ENCODE assay signal across 30 cellular contexts in genomic region chr2:208001924-208002323, GRCh38.
"Had no signal": no experiment of that assay in that cellular context is flagged by ENCODE, and none has a peak within 500 bp of the region (broad histone marks: within the 10 kb centered on the region; RNA-seq: fewer than 3 reads in every experiment).

No MANE protein-coding gene starts in this region.

- H3K27me3 Mint-ChIP-seq: activated CD4-positive, alpha-beta T cell treated with anti-CD3 and anti-CD28 coated beads, Interleukin-2, amount 10 ng/mL, durations not matched to agents 24 days and 14 days; activated T-cell treated with anti-CD3 and anti-CD28 coated beads, Interleukin-2, amount 50 U/mL, for 24 hours had no signal

- H3K27me3 ChIP-seq: adrenal gland, body of pancreas, breast epithelium, Peyer's patch had no signal

- H3K9me3 Mint-ChIP-seq: activated CD4-positive, alpha-beta T cell treated with anti-CD3 and anti-CD28 coated beads, Interleukin-2, amount 10 ng/mL, durations not matched to agents 24 days and 14 days; activated naive CD4-positive, alpha-beta T cell treated with anti-CD3 and anti-CD28 coated beads, Interleukin-2, amount 50 U/mL, for 72 hours; activated T-cell treated with anti-CD3 and anti-CD28 coated beads, Interleukin-2, amount 50 U/mL, for 24 hours; activated T-helper 2 cell treated with anti-CD3 and anti-CD28 coated beads, Interferon-gamma antibody, Interleukin-2, Interleukin-4, amounts not matched to agents 10 μg/mL and 5 μg/mL and 100 μg/mL, durations not matched to agents 14 hours and 24 hours and 36 hours had no signal

- DNase-seq: activated CD4-positive, alpha-beta T cell treated with anti-CD3 and anti-CD28 coated beads, Interleukin-2, amount 10 ng/mL, durations not matched to agents 24 days and 14 days; activated CD4-positive, alpha-beta T cell treated with anti-CD3 and anti-CD28 coated beads, Interleukin-2, amount 50 U/mL, for 4 hours; activated CD4-positive, CD25-positive, alpha-beta regulatory T cell; activated CD8-positive, alpha-beta T cell treated with anti-CD3 and anti-CD28 coated beads, Interleukin-2, amount 10 ng/mL, durations not matched to agents 7 days and 5 days; activated gamma-delta T cell; activated naive CD4-positive, alpha-beta T cell treated with Interleukin-2 at 50 U/mL for 16 hours; activated T-cell treated with anti-CD3 and anti-CD28 coated beads, Interleukin-2, amount 50 U/mL, for 24 hours; adrenal gland; body of pancreas; central memory CD4-positive, alpha-beta T cell; MM.1S; MV-4-11; NCI-H1092 treated with DMSO at 0.1 percent for 48 hours; NCI-H1417; NCI-H146; NCI-H187; NCI-H2029 treated with DMSO at 0.1 percent for 48 hours; NCI-H345; NCI-H524 treated with DMSO at 0.1 percent for 48 hours; NK-92 treated with Interleukin-12 subunit alpha and Interleukin-12 subunit beta, amount 100 ng/mL, for 24 hours; PC-3; Peyer's patch; RPMI8226; SW 1271; T1000; WERI-Rb-1 had no signal

- H3K27ac ChIP-seq: body of pancreas, breast epithelium, KMS-11, Peyer's patch, WERI-Rb-1 had no signal

- H3K9me3 ChIP-seq: adrenal gland, body of pancreas, breast epithelium, Peyer's patch had no signal

- H3K4me1 ChIP-seq: body of pancreas, breast epithelium, Peyer's patch had no signal

- H3K4me3 Mint-ChIP-seq: activated CD4-positive, alpha-beta T cell treated with anti-CD3 and anti-CD28 coated beads, Interleukin-2, amount 10 ng/mL, durations not matched to agents 24 days and 14 days; activated CD8-positive, alpha-beta T cell treated with anti-CD3 and anti-CD28 coated beads, Interleukin-2, amount 10 ng/mL, durations not matched to agents 7 days and 5 days; activated T-cell treated with anti-CD3 and anti-CD28 coated beads, Interleukin-2, amount 50 U/mL, for 24 hours had no signal

- H3K4me3 ChIP-seq: adrenal gland, body of pancreas, breast epithelium, Peyer's patch had no signal

- ATAC-seq: activated CD8-positive, alpha-beta T cell treated with anti-CD3 and anti-CD28 coated beads, Interleukin-2, amount 10 ng/mL, durations not matched to agents 7 days and 5 days; activated naive CD4-positive, alpha-beta T cell treated with anti-CD3 and anti-CD28 coated beads, Interleukin-2, amount 50 U/mL, for 72 hours; body of pancreas; PC-3 had no signal

- H3K27ac Mint-ChIP-seq: activated CD4-positive, alpha-beta T cell treated with anti-CD3 and anti-CD28 coated beads, Interleukin-2, amount 10 ng/mL, durations not matched to agents 24 days and 14 days; activated CD8-positive, alpha-beta T cell treated with anti-CD3 and anti-CD28 coated beads, Interleukin-2, amount 10 ng/mL, durations not matched to agents 7 days and 5 days; activated naive CD4-positive, alpha-beta T cell treated with anti-CD3 and anti-CD28 coated beads, Interleukin-2, amount 50 U/mL, for 72 hours; activated T-cell treated with anti-CD3 and anti-CD28 coated beads, Interleukin-2, amount 50 U/mL, for 24 hours; activated T-helper 2 cell treated with anti-CD3 and anti-CD28 coated beads, Interferon-gamma antibody, Interleukin-2, Interleukin-4, amounts not matched to agents 10 μg/mL and 5 μg/mL and 100 μg/mL, durations not matched to agents 14 hours and 24 hours and 36 hours had no signal

- H3K36me3 ChIP-seq: breast epithelium had no signal
